Comparison of ENCODE assay signal across 10 cellular contexts in genomic region chr1:52727956-52728656, GRCh38. TPM values are rescaled to one million over a fixed set of nuclear protein-coding genes. Genes with fewer than 3 reads are reported as not detected.
DNase-seq lines count a peak whose midpoint lies in the region; ATAC-seq, FAIRE-seq and TF ChIP-seq lines count a peak whose summit lies in the region.
"Had no signal": no experiment of that assay in that cellular context is flagged by ENCODE, and none has a peak within 500 bp of the region (broad histone marks: within the 10 kb centered on the region; RNA-seq: fewer than 3 reads in every experiment).

No MANE protein-coding gene starts in this region.

- in situ Hi-C loops in GM12878 (cut with MboI): no loop called here

- FAIRE-seq in GM12878 (lab: Jason Lieb, UNC): no peak

- H3K27me3 ChIP-seq in left ventricle myocardium inferior (ENCODE audit: low read depth) (no peaks in the 10 kb centered on the region), GM12878 (replicated peaks in 1 of 2; ENCODE audit: control insufficient read depth in 2 of 2, insufficient read depth in 2 of 2, low read length in 1 of 2) (no peaks in the 10 kb centered on the region)

- POLR2A ChIA-PET in GM12878 (lab: Charles Lee): interaction anchor here (0.6 to 2.1 kb wide), 3 partner anchors 9 to 120 kb away, joined by 3 to 5 read pairs (median 4); no protein-coding TSS in a partner anchor

- no peak overlapping the region for H2AFZ ChIP-seq in GM12878 (ENCODE audit: control insufficient read depth, low read depth, low read length)

- H3K4me1 ChIP-seq in left ventricle myocardium inferior (peaks cover 44% of the 10 kb centered on the region), GM12878 (ENCODE audit: control insufficient read depth, insufficient read depth, low read length) (no peaks in the 10 kb centered on the region; the same call in 1 of the 2 replicates)

- peak overlapping the region; percentile 82 for H3K4me2 ChIP-seq in GM12878 (ENCODE audit: control insufficient read depth, insufficient read depth)

- no peak overlapping the region for H3K9ac ChIP-seq in GM12878 (ENCODE audit: control insufficient read depth, insufficient read depth, low read length)

- no peak for TF ChIP-seq EP300 in GM12878 (IDR thresholded peaks at IDR 0.05; ENCODE audit: borderline replicate concordance in 1 of 2, control insufficient read depth in 1 of 2, low read depth in 2 of 2, low read length in 2 of 2)

- TF ChIP-seq CTCF in left ventricle myocardium inferior (IDR thresholded peaks at IDR 0.05; ENCODE audit: borderline replicate concordance) (no peak), GM12878 (IDR thresholded peaks at IDR 0.05 in 2 of 3, conservative IDR thresholded peaks at IDR 0.05 in 1 of 3; ENCODE audit: control insufficient read depth in 2 of 3, extremely low read depth in 1 of 3, insufficient read depth in 1 of 3, low read depth in 3 of 3, low read length in 3 of 3) (no peak)

- no peak for TF ChIP-seq RAD21 in GM12878 (IDR thresholded peaks at IDR 0.05; ENCODE audit: insufficient read depth, low read depth, low read length)

- SMC1A ChIA-PET in GM12878 (lab: Charles Lee; ENCODE audit: uncharacterized antibody, unreplicated experiment): interaction anchor here (0.5 to 2.1 kb wide), 7 partner anchors 9 to 324 kb away, joined by 3 to 6 read pairs (median 3); partner anchors contain the start of genes ORC1 and PRPF38A

- H3K36me3 ChIP-seq in left ventricle myocardium inferior (peaks cover 7% of the 10 kb centered on the region), GM12878 (ENCODE audit: control insufficient read depth in 2 of 2, insufficient read depth in 2 of 2, low read length in 1 of 2) (no peaks in the 10 kb centered on the region)

- RAD21 ChIA-PET in GM12878 (lab: Charles Lee; ENCODE audit: unreplicated experiment): interaction anchor here (0.7 to 2.3 kb wide), 2 partner anchors 19 to 115 kb away, joined by 3 to 12 read pairs; partner anchors contain the start of gene ZYG11A

- H3K4me3 ChIP-seq in left ventricle myocardium inferior (peak overlapping the region; percentile 96), GM12878 (no peak overlapping the region)

- no TSS peak for BruUV-seq in GM12878 (replicated peaks; lab: Mats Ljungman, UMichigan)

- intact Hi-C loops in left ventricle myocardium inferior (cut with micrococcal nuclease) (no loop called here), left cardiac atrium (cut with DNase I) (no loop called here), GM12878 (cut with micrococcal nuclease; ENCODE audit: unreplicated experiment) (no loop called here)

- H3K27ac ChIP-seq in left ventricle myocardium inferior (replicated peaks): peak overlapping the region; percentile 93
- H3K27ac ChIP-seq in GM12878 (ENCODE audit: control insufficient read depth, insufficient read depth): no peak overlapping the region

- ATAC-seq in left cardiac atrium (no peak), GM12878 (no peak), HG03175 (IDR thresholded peaks at IDR 0.05; ENCODE audit: unreplicated experiment) (no peak)

- no peak for TF ChIP-seq POLR2A in GM12878 (IDR thresholded peaks at IDR 0.05; ENCODE audit: low read depth, low read length)

- no peaks in the 10 kb centered on the region for H4K20me1 ChIP-seq in GM12878 (ENCODE audit: control insufficient read depth, insufficient read depth)

- WGBS in GM12878 (ENCODE audit: insufficient coverage, insufficient replicate concordance, low lambda C conversion rate, missing lambda C conversion rate): over 99% methylated on average over 6 of the region's 6 CpGs

- H3K9me3 ChIP-seq in left ventricle myocardium inferior (replicated peaks) (no peaks in the 10 kb centered on the region), GM12878 (replicated peaks; ENCODE audit: control insufficient read depth, insufficient read depth, low read length) (no peaks in the 10 kb centered on the region)

- H3K79me2 ChIP-seq in GM12878 (ENCODE audit: control insufficient read depth, insufficient read depth, low read length): peaks cover 12% of the 10 kb centered on the region

- DNase-seq in left ventricle myocardium inferior: no peak
- no peak for DNase-seq in left cardiac atrium
- DNase-seq in GM12878 (ENCODE audit: low read depth, low spot score): no peak
- DNase-seq in mesenteric fat pad (ENCODE audit: low spot score): peak; percentile 5
- DNase-seq in NCI-H69 (lab: John Stamatoyannopoulos, UW): no peak
- no peak for DNase-seq in NCI-H82 treated with DMSO at 0.1 percent for 48 hours (lab: John Stamatoyannopoulos, UW; ENCODE audit: unreplicated experiment)
- DNase-seq in NAMALWA (ENCODE audit: low spot score): no peak
- DNase-seq: NCI-H1417, nucleus accumbens had no signal

- CTCF ChIA-PET in GM12878 (lab: Yijun Ruan, JAX): interaction anchor here (0.6 to 2.3 kb wide), 9 partner anchors 11 to 435 kb away, joined by 3 to 7 read pairs (median 4); no protein-coding TSS in a partner anchor

TF ChIP-seq in GM12878, 131 proteins besides CTCF, POLR2A, EP300 and RAD21 (continues in another document):
- TF ChIP-seq IRF5 (IDR thresholded peaks at IDR 0.05; ENCODE audit: borderline replicate concordance) (no peak), SPI1 (IDR thresholded peaks at IDR 0.05; ENCODE audit: borderline replicate concordance, insufficient read depth, low read depth, low read length) (no peak), ELK1 (IDR thresholded peaks at IDR 0.05; ENCODE audit: low read depth, low read length) (no peak), CREM (IDR thresholded peaks at IDR 0.05; ENCODE audit: low read depth) (no peak), NR2C2 (IDR thresholded peaks at IDR 0.05; ENCODE audit: borderline replicate concordance, control insufficient read depth, insufficient read length, low read depth) (no peak), RBBP5 (conservative IDR thresholded peaks at IDR 0.05) (no peak), SMARCA5 (IDR thresholded peaks at IDR 0.05) (no peak)

RNA-seq across cellular contexts. Expression of gene ZYG11B, which starts 1.9 kb away (rescaled TPM):
- total RNA-seq in left ventricle myocardium inferior (68.3 TPM), left cardiac atrium (10 to 100 TPM; 47.2 to 50.0 TPM), GM12878 (2014; rRNA removed) (8.5 and 11.7 TPM in 2 replicates), GM12878 (2014; rRNA removed; fragmentation: Illumina TruSeq; extraction: Trizol) (8.1 and 8.4 TPM in 2 replicates), GM12878 (2021) (8.0 and 8.6 TPM in 2 replicates), mesenteric fat pad (33.0 TPM)
- total RNA-seq in GM12878 (2013; cell fraction: nucleolus; rRNA removed): 22.4 and 24.8 TPM in 2 replicates
- 1.4 TPM for polyA plus RNA-seq in GM12878 (2011; ENCODE audit: low read depth)
- polyA plus RNA-seq in GM12878 (2011; rRNA removed) (7.8 and 10.0 TPM in 2 replicates), GM12878 (2014; fragmentation: Illumina TruSeq; extraction: Trizol) (4.4 and 5.0 TPM in 2 replicates), GM12878 (2014; fragmentation: Nextera tagmentation; extraction: Ambion mirVana) (1 to 10 TPM; 1.8 to 2.6 TPM), GM12878 (2014; rRNA removed) (3.5 and 4.0 TPM in 2 replicates), GM12878 (2016; fragmentation: Nextera tagmentation; extraction: Ambion mirVana) (1 to 10 TPM; 4.2 to 6.3 TPM)
- 4.4 and 4.5 TPM in 2 replicates for polyA plus RNA-seq in GM12878 (2011; cell fraction: cytosol; rRNA removed)
- polyA plus RNA-seq in GM12878 (2011; cell fraction: nucleus; rRNA removed): 2.0 and 2.6 TPM in 2 replicates
- polyA plus RNA-seq in GM12878 (2012): 2.2 and 3.3 TPM in 2 replicates
- polyA minus RNA-seq in GM12878 (2011; rRNA and poly(A)+ RNA removed): 22.2 and 22.4 TPM in 2 replicates
- 3.9 and 6.1 TPM in 2 replicates for polyA minus RNA-seq in GM12878 (2011; cell fraction: cytosol; rRNA and poly(A)+ RNA removed)
- 8.2 and 8.9 TPM in 2 replicates for polyA minus RNA-seq in GM12878 (2011; cell fraction: nucleus; rRNA and poly(A)+ RNA removed)

RNA-seq across cellular contexts. Expression of gene COA7, which starts 30.0 kb away (rescaled TPM):
- total RNA-seq in left ventricle myocardium inferior (18.5 TPM), left cardiac atrium (10 to 100 TPM; 15.3 to 24.3 TPM), GM12878 (2014; rRNA removed) (6.8 and 7.5 TPM in 2 replicates), GM12878 (2014; rRNA removed; fragmentation: Illumina TruSeq; extraction: Trizol) (17.3 and 18.4 TPM in 2 replicates), GM12878 (2021) (20.0 and 20.2 TPM in 2 replicates), mesenteric fat pad (24.5 TPM)
- 3.2 and 4.1 TPM in 2 replicates for total RNA-seq in GM12878 (2013; cell fraction: nucleolus; rRNA removed)
- 7.8 TPM for polyA plus RNA-seq in GM12878 (2011; ENCODE audit: low read depth)
- polyA plus RNA-seq in GM12878 (2011; rRNA removed) (13.7 and 16.1 TPM in 2 replicates), GM12878 (2014; fragmentation: Illumina TruSeq; extraction: Trizol) (15.4 and 15.7 TPM in 2 replicates), GM12878 (2014; fragmentation: Nextera tagmentation; extraction: Ambion mirVana) (10 to 100 TPM; 12.4 to 13.4 TPM), GM12878 (2014; rRNA removed) (13.1 and 14.0 TPM in 2 replicates), GM12878 (2016; fragmentation: Nextera tagmentation; extraction: Ambion mirVana) (10 to 100 TPM; 15.4 to 19.6 TPM)
- polyA plus RNA-seq in GM12878 (2011; cell fraction: cytosol; rRNA removed): 14.9 and 19.2 TPM in 2 replicates
- polyA plus RNA-seq in GM12878 (2011; cell fraction: nucleus; rRNA removed): 3.9 and 4.1 TPM in 2 replicates
- polyA plus RNA-seq in GM12878 (2012): 7.1 and 9.2 TPM in 2 replicates
- 19.2 and 23.5 TPM in 2 replicates for polyA minus RNA-seq in GM12878 (2011; rRNA and poly(A)+ RNA removed)
- 4.9 and 5.6 TPM in 2 replicates for polyA minus RNA-seq in GM12878 (2011; cell fraction: cytosol; rRNA and poly(A)+ RNA removed)
- polyA minus RNA-seq in GM12878 (2011; cell fraction: nucleus; rRNA and poly(A)+ RNA removed): 0.97 and 2.4 TPM in 2 replicates
